Comparison of ENCODE assay signal across 15 cellular contexts in the genomic region with DNA sequence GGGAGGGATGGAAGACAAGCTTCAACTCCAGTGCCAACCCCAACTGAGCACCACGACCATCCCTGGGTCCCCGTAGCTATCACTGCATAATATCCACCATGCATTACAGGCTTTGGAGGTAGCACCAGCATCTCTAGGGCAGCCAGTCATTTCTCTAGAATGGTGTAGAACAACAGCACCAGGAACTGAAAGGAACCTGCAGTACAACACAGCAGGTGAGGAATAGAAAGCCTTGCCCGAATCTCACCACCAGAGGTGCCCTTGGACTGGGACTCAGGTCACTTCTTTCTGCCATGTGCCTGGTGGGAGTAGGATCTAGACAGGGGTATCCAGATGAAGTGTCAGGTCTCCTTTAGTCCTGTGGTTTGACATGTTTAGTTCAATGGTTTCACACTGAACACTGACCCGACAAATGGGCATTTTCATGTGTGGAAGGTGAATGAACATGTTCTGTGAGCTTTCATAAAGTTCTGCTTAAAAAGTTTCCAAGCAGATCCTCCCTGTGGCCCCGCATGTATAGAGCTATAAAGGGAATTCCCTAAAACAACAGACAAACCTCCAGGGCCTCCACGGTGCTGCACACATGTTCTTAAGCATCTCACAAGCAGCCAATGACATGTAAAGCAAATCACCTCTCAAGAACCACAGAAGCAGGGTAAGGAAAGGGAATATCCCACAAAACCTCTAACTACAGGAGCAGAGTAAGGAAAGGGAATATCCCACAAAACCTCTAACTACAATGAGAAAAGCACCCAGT.
A peak's percentile ranks its signal among the peaks of the same experiment; 100 is the strongest.
DNase-seq lines count a peak whose midpoint lies in the region; FAIRE-seq and TF ChIP-seq lines count a peak whose summit lies in the region.
"Had no signal": no experiment of that assay in that cellular context is flagged by ENCODE, and none has a peak within 500 bp of the region (broad histone marks: within the 10 kb centered on the region; RNA-seq: fewer than 3 reads in every experiment).

No MANE protein-coding gene starts in this region.

- peak; percentile 6; the same call in 1 of the 2 replicates for TF ChIP-seq RAD21 in Ishikawa (IDR thresholded peaks at IDR 0.05; ENCODE audit: low read depth)

- FAIRE-seq in small intestine (lab: Jason Lieb, UNC) = no peak
- FAIRE-seq: G401.6, GM12892 had no signal

- H3K4me1 ChIP-seq in small intestine (ENCODE audit: control insufficient read depth in 2 of 2, insufficient read depth in 1 of 2, low read depth in 1 of 2, low read length in 1 of 2) = no peaks in the 10 kb centered on the region

- H3K4me1 Mint-ChIP-seq in chondrocyte (ENCODE audit: low read depth) = no peaks in the 10 kb centered on the region
- H3K4me1 Mint-ChIP-seq in nephron progenitor cell = peaks cover 19% of the 10 kb centered on the region
- H3K4me1 Mint-ChIP-seq: CD14-positive monocyte had no signal

- no peaks in the 10 kb centered on the region for H3K27me3 ChIP-seq in small intestine (ENCODE audit: control insufficient read depth in 2 of 2, insufficient read depth in 2 of 2, low read length in 2 of 2)

- no peaks in the 10 kb centered on the region for H3K36me3 ChIP-seq in small intestine (ENCODE audit: control insufficient read depth in 2 of 2, insufficient read depth in 2 of 2, low read length in 2 of 2)

- DNase-seq in GM12865 (ENCODE audit: low read depth) (peak; percentile 18), chondrocyte (ENCODE audit: low spot score) (no peak), nephron progenitor cell (no peak), OCI-M1 (lab: John Stamatoyannopoulos, UW) (no peak), CD1c-positive myeloid dendritic cell (ENCODE audit: extremely low spot score) (no peak), small intestine (no peak)
- DNase-seq: AML-193, H7, NCI-H1105, NCI-H2081 had no signal

- H3K9me3 Mint-ChIP-seq in chondrocyte (ENCODE audit: low read depth) (no peaks in the 10 kb centered on the region), nephron progenitor cell (no peaks in the 10 kb centered on the region)

- no peaks in the 10 kb centered on the region for H3K27me3 Mint-ChIP-seq in chondrocyte (ENCODE audit: low read depth)
- H3K27me3 Mint-ChIP-seq in nephron progenitor cell (ENCODE audit: low read depth, poor library complexity) = peaks cover 4% of the 10 kb centered on the region

- no peak for TF ChIP-seq EP300 in Ishikawa (IDR thresholded peaks at IDR 0.05; ENCODE audit: borderline replicate concordance)

- no peak overlapping the region for H3K27ac ChIP-seq in small intestine (ENCODE audit: low read depth in 1 of 2, low read length in 1 of 2)
- H3K27ac ChIP-seq: HL-60 had no signal

- H3K9me3 ChIP-seq in small intestine (ENCODE audit: control insufficient read depth, low read depth) = no peaks in the 10 kb centered on the region

- H3K4me3 Mint-ChIP-seq in chondrocyte (ENCODE audit: unreplicated experiment) = no peak overlapping the region
- H3K4me3 Mint-ChIP-seq in nephron progenitor cell = no peak overlapping the region
- H3K4me3 Mint-ChIP-seq: CD14-positive monocyte had no signal

- no peak overlapping the region for H3K4me3 ChIP-seq in GM12865 (ENCODE audit: low read depth, low read length)
- H3K4me3 ChIP-seq in small intestine (ENCODE audit: low read depth in 1 of 2, low read length in 2 of 2) = no peak overlapping the region

- H3K36me3 Mint-ChIP-seq in chondrocyte (ENCODE audit: low read depth) = peaks cover 23% of the 10 kb centered on the region
- peaks cover 72% of the 10 kb centered on the region for H3K36me3 Mint-ChIP-seq in nephron progenitor cell (ENCODE audit: low read depth)

- peak; percentile 21 for TF ChIP-seq CTCF in GM12865 (IDR thresholded peaks at IDR 0.05; ENCODE audit: insufficient read depth, low read depth, low read length, missing control alignments)
- TF ChIP-seq CTCF in chondrocyte (IDR thresholded peaks at IDR 0.05) = peak; percentile 19
- TF ChIP-seq CTCF in nephron progenitor cell (IDR thresholded peaks at IDR 0.05) = no peak

- 77 to 90% (median 88%) methylated on average over 6 of the region's 6 CpGs for WGBS in small intestine, 3 donors

- no peak overlapping the region for H3K27ac Mint-ChIP-seq in chondrocyte (ENCODE audit: unreplicated experiment)
- peak overlapping the region; percentile 54 for H3K27ac Mint-ChIP-seq in nephron progenitor cell
- H3K27ac Mint-ChIP-seq: CD14-positive monocyte had no signal

TF ChIP-seq in Ishikawa, 13 proteins besides CTCF, POLR2A, EP300 and RAD21:
- TF ChIP-seq, protein P1, sequence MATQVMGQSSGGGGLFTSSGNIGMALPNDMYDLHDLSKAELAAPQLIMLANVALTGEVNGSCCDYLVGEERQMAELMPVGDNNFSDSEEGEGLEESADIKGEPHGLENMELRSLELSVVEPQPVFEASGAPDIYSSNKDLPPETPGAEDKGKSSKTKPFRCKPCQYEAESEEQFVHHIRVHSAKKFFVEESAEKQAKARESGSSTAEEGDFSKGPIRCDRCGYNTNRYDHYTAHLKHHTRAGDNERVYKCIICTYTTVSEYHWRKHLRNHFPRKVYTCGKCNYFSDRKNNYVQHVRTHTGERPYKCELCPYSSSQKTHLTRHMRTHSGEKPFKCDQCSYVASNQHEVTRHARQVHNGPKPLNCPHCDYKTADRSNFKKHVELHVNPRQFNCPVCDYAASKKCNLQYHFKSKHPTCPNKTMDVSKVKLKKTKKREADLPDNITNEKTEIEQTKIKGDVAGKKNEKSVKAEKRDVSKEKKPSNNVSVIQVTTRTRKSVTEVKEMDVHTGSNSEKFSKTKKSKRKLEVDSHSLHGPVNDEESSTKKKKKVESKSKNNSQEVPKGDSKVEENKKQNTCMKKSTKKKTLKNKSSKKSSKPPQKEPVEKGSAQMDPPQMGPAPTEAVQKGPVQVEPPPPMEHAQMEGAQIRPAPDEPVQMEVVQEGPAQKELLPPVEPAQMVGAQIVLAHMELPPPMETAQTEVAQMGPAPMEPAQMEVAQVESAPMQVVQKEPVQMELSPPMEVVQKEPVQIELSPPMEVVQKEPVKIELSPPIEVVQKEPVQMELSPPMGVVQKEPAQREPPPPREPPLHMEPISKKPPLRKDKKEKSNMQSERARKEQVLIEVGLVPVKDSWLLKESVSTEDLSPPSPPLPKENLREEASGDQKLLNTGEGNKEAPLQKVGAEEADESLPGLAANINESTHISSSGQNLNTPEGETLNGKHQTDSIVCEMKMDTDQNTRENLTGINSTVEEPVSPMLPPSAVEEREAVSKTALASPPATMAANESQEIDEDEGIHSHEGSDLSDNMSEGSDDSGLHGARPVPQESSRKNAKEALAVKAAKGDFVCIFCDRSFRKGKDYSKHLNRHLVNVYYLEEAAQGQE (IDR thresholded peaks at IDR 0.05; ENCODE audit: low read depth) = no peak
- no peak for TF ChIP-seq TAF1 (IDR thresholded peaks at IDR 0.05; ENCODE audit: low read depth)
- no peak for TF ChIP-seq YY1 (IDR thresholded peaks at IDR 0.05; ENCODE audit: low read depth)
- TF ChIP-seq CREB1 (IDR thresholded peaks at IDR 0.05; ENCODE audit: low read depth) = no peak
- TF ChIP-seq CEBPB (IDR thresholded peaks at IDR 0.05) = no peak
- TF ChIP-seq TCF12 (IDR thresholded peaks at IDR 0.05; ENCODE audit: low read depth) = no peak
- no peak for TF ChIP-seq TEAD4 (IDR thresholded peaks at IDR 0.05)
- TF ChIP-seq, protein P2, sequence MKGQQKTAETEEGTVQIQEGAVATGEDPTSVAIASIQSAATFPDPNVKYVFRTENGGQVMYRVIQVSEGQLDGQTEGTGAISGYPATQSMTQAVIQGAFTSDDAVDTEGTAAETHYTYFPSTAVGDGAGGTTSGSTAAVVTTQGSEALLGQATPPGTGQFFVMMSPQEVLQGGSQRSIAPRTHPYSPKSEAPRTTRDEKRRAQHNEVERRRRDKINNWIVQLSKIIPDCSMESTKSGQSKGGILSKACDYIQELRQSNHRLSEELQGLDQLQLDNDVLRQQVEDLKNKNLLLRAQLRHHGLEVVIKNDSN (IDR thresholded peaks at IDR 0.05) = no peak
- no peak for TF ChIP-seq EGR1 (IDR thresholded peaks at IDR 0.05)
- TF ChIP-seq ZBTB7A (IDR thresholded peaks at IDR 0.05; ENCODE audit: low read depth) = no peak
- no peak for TF ChIP-seq NFIC (IDR thresholded peaks at IDR 0.05)
- TF ChIP-seq, protein P3, sequence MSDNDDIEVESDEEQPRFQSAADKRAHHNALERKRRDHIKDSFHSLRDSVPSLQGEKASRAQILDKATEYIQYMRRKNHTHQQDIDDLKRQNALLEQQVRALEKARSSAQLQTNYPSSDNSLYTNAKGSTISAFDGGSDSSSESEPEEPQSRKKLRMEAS (IDR thresholded peaks at IDR 0.05) = no peak
- no peak for TF ChIP-seq FOXM1 (IDR thresholded peaks at IDR 0.05; ENCODE audit: borderline replicate concordance, low read depth)
